ENCODE assay signal across 25 cellular contexts in genomic region chr13:68628994-68629393, GRCh38.
DNase-seq lines count a peak whose midpoint lies in the region; ATAC-seq, FAIRE-seq and TF ChIP-seq lines count a peak whose summit lies in the region.
"Had no signal": no experiment of that assay in that cellular context is flagged by ENCODE, and none has a peak within 500 bp of the region (broad histone marks: within the 10 kb centered on the region; RNA-seq: fewer than 3 reads in every experiment).

No MANE protein-coding gene starts in this region.

- no peaks in the 10 kb centered on the region for H4K20me1 ChIP-seq in HepG2 (ENCODE audit: insufficient read depth, low read length)
- H4K20me1 ChIP-seq in Karpas-422 (ENCODE audit: insufficient read depth, low read depth, low read length): no peaks in the 10 kb centered on the region
- H4K20me1 ChIP-seq in K562 (replicated peaks; ENCODE audit: control insufficient read depth, insufficient read depth, low read length): no peaks in the 10 kb centered on the region
- H4K20me1 ChIP-seq: BLaER1 had no signal

- H3K27me3 ChIP-seq in HepG2 (ENCODE audit: control insufficient read depth in 1 of 2, insufficient read depth in 2 of 2, low read length in 2 of 2) (no peaks in the 10 kb centered on the region), right lobe of liver (no peaks in the 10 kb centered on the region), Karpas-422 (ENCODE audit: low read length) (no peaks in the 10 kb centered on the region), K562 (ENCODE audit: control insufficient read depth in 2 of 2, insufficient read depth in 2 of 2, low read length in 2 of 2) (no peaks in the 10 kb centered on the region)
- H3K27me3 ChIP-seq: BE2C, BLaER1 had no signal

- H3K79me2 ChIP-seq in HepG2 (ENCODE audit: insufficient read depth, low read length) (no peaks in the 10 kb centered on the region), Karpas-422 (ENCODE audit: low read length) (no peaks in the 10 kb centered on the region), K562 (ENCODE audit: control insufficient read depth, insufficient read depth, low read length) (no peaks in the 10 kb centered on the region)

- BruUV-seq in HepG2 (replicated peaks; lab: Mats Ljungman, UMichigan) (no TSS peak), K562 (replicated peaks; lab: Mats Ljungman, UMichigan) (no TSS peak)

- no peak overlapping the region for H3K4me3 ChIP-seq in HepG2 (replicated peaks in 1 of 3; ENCODE audit: insufficient read depth in 1 of 3, low read depth in 2 of 3, low read length in 3 of 3)
- H3K4me3 ChIP-seq in right lobe of liver: no peak overlapping the region
- no peak overlapping the region for H3K4me3 ChIP-seq in Karpas-422 (ENCODE audit: low read length)
- H3K4me3 ChIP-seq in K562: no peak overlapping the region
- H3K4me3 ChIP-seq: BLaER1, GM12878 had no signal

- no peak overlapping the region for H3K9ac ChIP-seq in HepG2 (ENCODE audit: insufficient read depth, low read depth, low read length)
- no peak overlapping the region for H3K9ac ChIP-seq in Karpas-422 (ENCODE audit: low read length)
- no peak overlapping the region for H3K9ac ChIP-seq in K562 (ENCODE audit: insufficient read depth in 1 of 2, low read depth in 2 of 2, low read length in 2 of 2)
- H3K9ac ChIP-seq: BLaER1 had no signal

- no peak overlapping the region for H3K4me2 ChIP-seq in HepG2 (ENCODE audit: low read depth, low read length)
- H3K4me2 ChIP-seq in Karpas-422 (ENCODE audit: low read depth, low read length, poor library complexity, severe bottlenecking): no peak overlapping the region
- no peak overlapping the region for H3K4me2 ChIP-seq in K562 (ENCODE audit: insufficient read depth, low read length)
- H3K4me2 ChIP-seq: BLaER1 had no signal

- TF ChIP-seq CTCF in HepG2 (CRISPR knock-in tag; IDR thresholded peaks at IDR 0.05): no peak
- no peak for TF ChIP-seq CTCF in right lobe of liver (IDR thresholded peaks at IDR 0.05)
- no peak for TF ChIP-seq CTCF in K562 (IDR thresholded peaks at IDR 0.05 in 2 of 3, conservative IDR thresholded peaks at IDR 0.05 in 1 of 3; ENCODE audit: insufficient read depth in 2 of 3, low read depth in 1 of 3, low read length in 3 of 3)

- in situ Hi-C loops in HepG2 (cut with HindIII; ENCODE audit: extremely low pct_ligation_motif_present, low pct_unique_long_range_greater_than_20kb) (no loop called here), K562 (cut with MboI) (no loop called here)

- no peaks in the 10 kb centered on the region for H3K9me2 ChIP-seq in Karpas-422 (replicated peaks; ENCODE audit: insufficient read depth, low read length)

- intact Hi-C loops in HepG2 (cut with micrococcal nuclease; ENCODE audit: unreplicated experiment) (loop anchor here (5.0 kb wide), 1 partner anchor 153 kb away; no protein-coding TSS in a partner anchor), right lobe of liver (cut with DNase I) (no loop called here), K562 (cut with micrococcal nuclease) (no loop called here)

- TF ChIP-seq EP300 in HepG2 (IDR thresholded peaks at IDR 0.05; ENCODE audit: low read depth in 2 of 2, low read length in 2 of 2): no peak
- TF ChIP-seq EP300 in HepG2 (CRISPR knock-in tag; IDR thresholded peaks at IDR 0.05; ENCODE audit: borderline replicate concordance): no peak
- TF ChIP-seq EP300 in K562 (IDR thresholded peaks at IDR 0.05; ENCODE audit: low read length): no peak

- H3K27ac ChIP-seq in HepG2 (ENCODE audit: extremely low read length, insufficient read depth, low read length): no peak overlapping the region
- no peak overlapping the region for H3K27ac ChIP-seq in right lobe of liver
- no peak overlapping the region for H3K27ac ChIP-seq in Karpas-422 (ENCODE audit: low read length)
- H3K27ac ChIP-seq in K562 (ENCODE audit: extremely low read depth, low read depth, low read length): no peak overlapping the region
- H3K27ac ChIP-seq: 22Rv1, BLaER1 had no signal

- no peaks in the 10 kb centered on the region for H3K9me3 ChIP-seq in HepG2 (ENCODE audit: low read length)
- no peaks in the 10 kb centered on the region for H3K9me3 ChIP-seq in right lobe of liver
- 0 out of 2 replicates have a peak, but pooled peaks cover 2% of the 10 kb centered on the region for H3K9me3 ChIP-seq in Karpas-422 (ENCODE audit: low read length)
- no peaks in the 10 kb centered on the region for H3K9me3 ChIP-seq in K562 (replicated peaks; ENCODE audit: control insufficient read depth, insufficient read depth, low read depth, low read length)
- H3K9me3 ChIP-seq: BE2C, BLaER1 had no signal

- H3K4me1 ChIP-seq in HepG2 (ENCODE audit: insufficient read depth, low read length) (no peaks in the 10 kb centered on the region), right lobe of liver (no peaks in the 10 kb centered on the region), Karpas-422 (ENCODE audit: low read length) (no peaks in the 10 kb centered on the region), K562 (replicated peaks in 1 of 2; ENCODE audit: control insufficient read depth in 2 of 2, insufficient read depth in 2 of 2, low read length in 2 of 2) (no peaks in the 10 kb centered on the region)
- H3K4me1 ChIP-seq: BE2C, BLaER1 had no signal

- H3K36me3 ChIP-seq in HepG2 (replicated peaks in 1 of 2; ENCODE audit: control insufficient read depth in 1 of 2, insufficient read depth in 2 of 2, low read length in 2 of 2) (no peaks in the 10 kb centered on the region), right lobe of liver (no peaks in the 10 kb centered on the region), Karpas-422 (ENCODE audit: insufficient read depth, low read length) (no peaks in the 10 kb centered on the region), K562 (ENCODE audit: control insufficient read depth, insufficient read depth, low read length) (no peaks in the 10 kb centered on the region)
- H3K36me3 ChIP-seq: BE2C, BLaER1 had no signal

- POLR2A ChIA-PET in HepG2 (lab: Yijun Ruan, JAX): no interaction called here
- POLR2A ChIA-PET in K562 (lab: Yijun Ruan, JAX): no interaction called here

- TF ChIP-seq POLR2A in HepG2 (IDR thresholded peaks at IDR 0.05; ENCODE audit: insufficient read depth in 1 of 2, low read depth in 2 of 2, low read length in 2 of 2): no peak
- no peak for TF ChIP-seq POLR2A in right lobe of liver (IDR thresholded peaks at IDR 0.05)
- TF ChIP-seq POLR2A in K562 (conservative IDR thresholded peaks at IDR 0.05): no peak
- no peak for TF ChIP-seq POLR2A in GM12891 (IDR thresholded peaks at IDR 0.05; ENCODE audit: low read depth, low read length)

- no peak for TF ChIP-seq RAD21 in HepG2 (CRISPR knock-in tag; IDR thresholded peaks at IDR 0.05)
- no peak for TF ChIP-seq RAD21 in K562 (CRISPR knock-in tag; conservative IDR thresholded peaks at IDR 0.05 in 1 of 2, IDR thresholded peaks at IDR 0.05 in 1 of 2)

- FAIRE-seq in HepG2 (lab: Jason Lieb, UNC) (no peak), K562 (lab: Jason Lieb, UNC) (no peak), GM12891 (lab: Jason Lieb, UNC) (no peak)
- FAIRE-seq: GM12878, GM19239 had no signal

- ATAC-seq in HepG2 (no peak), right lobe of liver (no peak), K562 (no peak)
- ATAC-seq: GM12878 had no signal

- DNase-seq in HepG2 (ENCODE audit: low spot score) (no peak), right lobe of liver (no peak), Karpas-422 (no peak), K562 (ENCODE audit: extremely low read depth in 1 of 4, low spot score in 3 of 4) (no peak), activated gamma-delta T cell treated with Interleukin-2 at 50 U/mL for 16 hours (no peak), GM12891 (ENCODE audit: insufficient read length, low spot score) (no peak), NCI-H1092 (lab: John Stamatoyannopoulos, UW) (no peak)
- DNase-seq: ACHN; BE2C; C1 segment of cervical spinal cord; CD4-positive, alpha-beta memory T cell; CD4-positive, CD25-positive, alpha-beta regulatory T cell; CD8-positive, alpha-beta memory T cell; COR-L47; DMS 273 treated with DMSO at 0.1 percent for 48 hours; DMS153; DMS53; DMS79; DND-41; EL; GDM1 had no signal

- no peaks in the 10 kb centered on the region for H3K9me1 ChIP-seq in K562 (ENCODE audit: control insufficient read depth, insufficient read depth, low read length)

- CTCF ChIA-PET in HepG2 (lab: Yijun Ruan, JAX; ENCODE audit: low intra/inter-chr PET ratio, low total read pairs) (no interaction called here), K562 (lab: Yijun Ruan, JAX; ENCODE audit: low intra/inter-chr PET ratio) (no interaction called here)

- no peak overlapping the region for H2AFZ ChIP-seq in HepG2 (ENCODE audit: low read length)
- peak overlapping the region; percentile 92 for H2AFZ ChIP-seq in Karpas-422 (ENCODE audit: low read length)
- no peak overlapping the region for H2AFZ ChIP-seq in K562 (ENCODE audit: low read depth, low read length)

TF ChIP-seq in HepG2, 621 proteins besides CTCF, POLR2A, EP300 and RAD21 (continues in another document):
- TF ChIP-seq MAFF (IDR thresholded peaks at IDR 0.05; ENCODE audit: low read depth, low read length) (peak; percentile 98), MLX (CRISPR knock-in tag; IDR thresholded peaks at IDR 0.05) (no peak), FOXM1 (CRISPR knock-in tag; IDR thresholded peaks at IDR 0.05) (no peak)

TF ChIP-seq in K562, 482 proteins besides CTCF, POLR2A, EP300 and RAD21 (continues in another document):
- peak; percentile 50; the same call in 1 of the 2 replicates for TF ChIP-seq MAFG (tag; conservative IDR thresholded peaks at IDR 0.05)
- no peak for TF ChIP-seq TFAM (CRISPR knock-in tag; conservative IDR thresholded peaks at IDR 0.05)
- no peak for TF ChIP-seq ZNF146 (CRISPR knock-in tag; IDR thresholded peaks at IDR 0.05; ENCODE audit: unreplicated experiment)

TF ChIP-seq in GM12891, 5 proteins besides CTCF, POLR2A, EP300 and RAD21:
- TF ChIP-seq SPI1 (IDR thresholded peaks at IDR 0.05; ENCODE audit: low read depth, low read length): no peak
- TF ChIP-seq POU2F2 (IDR thresholded peaks at IDR 0.05; ENCODE audit: low read depth, low read length): no peak
- TF ChIP-seq TAF1 (IDR thresholded peaks at IDR 0.05; ENCODE audit: low read depth, low read length): no peak

Comparison
In these comparisons a context has a peak if more than half of its experiments do, and no peak if none do; other contexts are left out.
1. Of the 241 proteins assayed by ChIP-seq in both HepG2 and K562: peak only in HepG2: none; only in K562: MAFG; in both: MAFF and MAFK; in neither: 238.